Comparison of ENCODE assay signal across 8 cellular contexts in genomic region chr5:173890195-173890951, GRCh38. TPM values are rescaled to one million over a fixed set of nuclear protein-coding genes. Genes with fewer than 3 reads are reported as not detected.
DNase-seq lines count a peak whose midpoint lies in the region; ATAC-seq and TF ChIP-seq lines count a peak whose summit lies in the region.

No MANE protein-coding gene starts in this region.

- peak overlapping the region; percentile 80 to 87 (median 80) for H3K4me3 ChIP-seq in subcutaneous abdominal adipose tissue (ENCODE audit: low read depth in 1 of 5, low read length in 5 of 5)
- no peak overlapping the region for H3K4me3 ChIP-seq in effector memory CD4-positive, alpha-beta T cell (ENCODE audit: insufficient read depth, low read depth, low read length, poor library complexity, severe bottlenecking)

- H3K4me3 Mint-ChIP-seq in brain: peak overlapping the region; percentile 89 to 95 (median 95)

- H3K36me3 Mint-ChIP-seq in brain: peaks cover 35% of the 10 kb centered on the region

- peaks cover 0 to 2% (median 0%) of the 10 kb centered on the region in 5 experiments for H3K9me3 Mint-ChIP-seq in brain

- H3K27ac ChIP-seq in subcutaneous abdominal adipose tissue (ENCODE audit: low read depth, low read length): peak overlapping the region; percentile 74
- no peak overlapping the region for H3K27ac ChIP-seq in effector memory CD4-positive, alpha-beta T cell (ENCODE audit: insufficient read depth, low read length, poor library complexity, severe bottlenecking)

- H3K9ac ChIP-seq in subcutaneous abdominal adipose tissue (ENCODE audit: low read length in 5 of 5): peak overlapping the region in 4 of 5 donors; percentile 6 to 97 (median 68)

- in situ Hi-C loops in G401 (cut with HindIII; ENCODE audit: low sequenced_read_pairs): no loop called here

- peaks cover 0 to 68% (median 55%) of the 10 kb centered on the region in 5 donors for H3K4me1 ChIP-seq in subcutaneous abdominal adipose tissue (ENCODE audit: control insufficient read depth in 5 of 5, insufficient read depth in 5 of 5, low read length in 5 of 5)
- H3K4me1 ChIP-seq in effector memory CD4-positive, alpha-beta T cell (ENCODE audit: control insufficient read depth, insufficient read depth, low read length, poor library complexity, severe bottlenecking): peaks cover 26% of the 10 kb centered on the region

- H3K27ac Mint-ChIP-seq in brain: peak overlapping the region; percentile 66 to 100 (median 98)

- peaks cover 68% of the 10 kb centered on the region for H3K4me1 Mint-ChIP-seq in brain

- no peaks in the 10 kb centered on the region for H3K36me3 ChIP-seq in subcutaneous abdominal adipose tissue (ENCODE audit: control insufficient read depth in 5 of 5, insufficient read depth in 5 of 5, low read length in 5 of 5)
- no peaks in the 10 kb centered on the region for H3K36me3 ChIP-seq in effector memory CD4-positive, alpha-beta T cell (ENCODE audit: control insufficient read depth, insufficient read depth, low read length)

- TF ChIP-seq CTCF in brain (conservative IDR thresholded peaks at IDR 0.05): no peak

- DNase-seq in G401 (ENCODE audit: low spot score) (peak; percentile 79), NCI-H460 (ENCODE audit: extremely low read depth, low read depth) (peak; percentile 44), left kidney (ENCODE audit: low read depth, low spot score) (peak; percentile 45), GM19240 (ENCODE audit: insufficient read length, low spot score) (no peak)
- DNase-seq in effector memory CD4-positive, alpha-beta T cell: no peak

- H3K27me3 ChIP-seq in subcutaneous abdominal adipose tissue (ENCODE audit: control insufficient read depth in 5 of 5, insufficient read depth in 4 of 5, low read length in 5 of 5): no peaks in the 10 kb centered on the region
- no peaks in the 10 kb centered on the region for H3K27me3 ChIP-seq in effector memory CD4-positive, alpha-beta T cell (replicated peaks; ENCODE audit: control insufficient read depth, insufficient read depth, low read length, poor library complexity, severe bottlenecking)

- H3K27me3 Mint-ChIP-seq in brain: peaks cover 18% of the 10 kb centered on the region

- no peaks in the 10 kb centered on the region for H3K9me3 ChIP-seq in subcutaneous abdominal adipose tissue (ENCODE audit: control insufficient read depth in 5 of 5, low read length in 5 of 5)
- no peaks in the 10 kb centered on the region for H3K9me3 ChIP-seq in effector memory CD4-positive, alpha-beta T cell (ENCODE audit: control insufficient read depth, low read length)

- no peak for ATAC-seq in HG02588 (IDR thresholded peaks at IDR 0.05; ENCODE audit: unreplicated experiment)

RNA-seq across cellular contexts. Expression of gene CPEB4, which starts 2.2 kb away (rescaled TPM):
- total RNA-seq in G401 (2014; rRNA removed; shearing (Covaris generic)): 4.0 and 6.6 TPM in 2 replicates
- 26.1 and 26.6 TPM in 2 replicates for total RNA-seq in NCI-H460 (2014; rRNA removed; shearing (Covaris generic))
- 8.2 and 11.2 TPM in 2 replicates for polyA plus RNA-seq in NCI-H460 (2014; cell fraction: nucleus; rRNA removed)
- 9.2 TPM for polyA plus RNA-seq in brain (ENCODE audit: insufficient read depth, low read depth, low replicate concordance)

Comparison
In these comparisons a context has a peak if more than half of its experiments do, and no peak if none do; other contexts are left out.
1. DNase-seq: peak in G401 (single experiment), NCI-H460 (single experiment) and left kidney (single experiment); none in effector memory CD4-positive, alpha-beta T cell (0 of 3) and GM19240 (single experiment).